27 cellular contexts compared by ENCODE assay signal in genomic region chr2:134441153-134441863, GRCh38.
A peak's percentile ranks its signal among the peaks of the same experiment; 100 is the strongest.
DNase-seq lines count a peak whose midpoint lies in the region; ATAC-seq and TF ChIP-seq lines count a peak whose summit lies in the region.
"Had no signal": no experiment of that assay in that cellular context is flagged by ENCODE, and none has a peak within 500 bp of the region (broad histone marks: within the 10 kb centered on the region; RNA-seq: fewer than 3 reads in every experiment).

No MANE protein-coding gene starts in this region.

- H3K4me1 ChIP-seq in mesenchymal stem cell (ENCODE audit: control insufficient read depth, insufficient read depth, low read depth, low read length): peaks cover 13% of the 10 kb centered on the region
- H3K4me1 ChIP-seq: gastrocnemius medialis, psoas muscle, suprapubic skin, upper lobe of right lung had no signal

- no peak overlapping the region for H3K23ac ChIP-seq in mesenchymal stem cell (ENCODE audit: low read length in 2 of 2)

- H3K4me2 ChIP-seq in mesenchymal stem cell (ENCODE audit: low read length, poor library complexity, severe bottlenecking): no peak overlapping the region

- H3K4me3 Mint-ChIP-seq in activated T-cell treated with anti-CD3 and anti-CD28 coated beads, Interleukin-2, amount 50 U/mL, for 24 hours: no peak overlapping the region
- H3K4me3 Mint-ChIP-seq in stimulated activated effector memory CD8-positive, alpha-beta T cell treated with anti-CD3 and anti-CD28 coated beads, Interleukin-12 subunit alpha, Interleukin-12 subunit beta, amount 100 ng/mL, for 72 hours: no peak overlapping the region
- H3K4me3 Mint-ChIP-seq: activated CD8-positive, alpha-beta memory T cell treated with anti-CD3 and anti-CD28 coated beads, Interleukin-2, amount 10 ng/mL, durations not matched to agents 7 days and 5 days; activated naive CD4-positive, alpha-beta T cell treated with anti-CD3 and anti-CD28 coated beads for 36 hours; brain had no signal

- no peak overlapping the region for H3K4ac ChIP-seq in mesenchymal stem cell (ENCODE audit: low read depth in 1 of 2, low read length in 2 of 2)

- peak overlapping the region in 1 of 2 experiments; percentile 32 for H2BK12ac ChIP-seq in mesenchymal stem cell (ENCODE audit: low read length in 2 of 2)

- no peak overlapping the region for H3K27ac ChIP-seq in mesenchymal stem cell (ENCODE audit: low read length, poor library complexity, severe bottlenecking)
- H3K27ac ChIP-seq: 22Rv1, gastrocnemius medialis, neutrophil, psoas muscle, suprapubic skin, upper lobe of right lung had no signal

- H3K27me3 ChIP-seq in mesenchymal stem cell (ENCODE audit: control insufficient read depth in 1 of 2, insufficient read depth in 1 of 2, low read length in 2 of 2): no peaks in the 10 kb centered on the region
- H3K27me3 ChIP-seq: gastrocnemius medialis, neutrophil, suprapubic skin, upper lobe of right lung had no signal

- peak overlapping the region in 1 of 2 experiments; percentile 82 for H3K14ac ChIP-seq in mesenchymal stem cell (ENCODE audit: low read length in 2 of 2)

- H3K27me3 Mint-ChIP-seq in activated T-cell treated with anti-CD3 and anti-CD28 coated beads, Interleukin-2, amount 50 U/mL, for 24 hours: no peaks in the 10 kb centered on the region
- H3K27me3 Mint-ChIP-seq: activated CD8-positive, alpha-beta memory T cell treated with anti-CD3 and anti-CD28 coated beads, Interleukin-2, amount 10 ng/mL, durations not matched to agents 7 days and 5 days; brain had no signal

- no peak overlapping the region for H2AK5ac ChIP-seq in mesenchymal stem cell (ENCODE audit: low read length, severe bottlenecking)

- H2AFZ ChIP-seq in mesenchymal stem cell (ENCODE audit: low read depth, low read length): no peak overlapping the region

- WGBS in mesenchymal stem cell: 98% methylated on average over 11 of the region's 11 CpGs

- H3K9me3 Mint-ChIP-seq in activated T-cell treated with anti-CD3 and anti-CD28 coated beads, Interleukin-2, amount 50 U/mL, for 24 hours: no peaks in the 10 kb centered on the region
- no peaks in the 10 kb centered on the region for H3K9me3 Mint-ChIP-seq in stimulated activated effector memory CD8-positive, alpha-beta T cell treated with anti-CD3 and anti-CD28 coated beads, Interleukin-12 subunit alpha, Interleukin-12 subunit beta, amount 100 ng/mL, for 72 hours
- H3K9me3 Mint-ChIP-seq: activated naive CD4-positive, alpha-beta T cell treated with anti-CD3 and anti-CD28 coated beads for 36 hours; brain had no signal

- peaks cover 4% of the 10 kb centered on the region for H3K79me1 ChIP-seq in mesenchymal stem cell (replicated peaks; ENCODE audit: low read length, poor library complexity, severe bottlenecking)

- DNase-seq in activated T-cell treated with anti-CD3 and anti-CD28 coated beads, Interleukin-2, amount 50 U/mL, for 24 hours: no peak
- DNase-seq in activated T-cell treated with anti-CD3 and anti-CD28 coated beads for 4 hours: no peak
- peak; percentile 36 for DNase-seq in fibroblast of villous mesenchyme (ENCODE audit: low read depth)
- peak; percentile 17 for DNase-seq in mesenchymal stem cell
- no peak for DNase-seq in stimulated activated effector memory CD8-positive, alpha-beta T cell treated with anti-CD3 and anti-CD28 coated beads, Interleukin-12 subunit alpha, Interleukin-12 subunit beta, amount 100 ng/mL, for 72 hours (ENCODE audit: low spot score in 2 of 2)
- DNase-seq in AML-193 (lab: John Stamatoyannopoulos, UW): no peak
- no peak for DNase-seq in NCI-H2081 treated with DMSO at 0.1 percent for 48 hours (lab: John Stamatoyannopoulos, UW)
- DNase-seq in inferior parietal cortex (ENCODE audit: extremely low spot score): no peak
- DNase-seq: activated CD4-positive, CD25-positive, alpha-beta regulatory T cell; activated CD8-positive, alpha-beta memory T cell treated with anti-CD3 and anti-CD28 coated beads, Interleukin-2, amount 10 ng/mL, durations not matched to agents 7 days and 5 days; activated naive CD4-positive, alpha-beta T cell treated with anti-CD3 and anti-CD28 coated beads for 36 hours; DMS79 treated with DMSO at 0.1 percent for 48 hours; gastrocnemius medialis; GDM1; hippocampal formation; mammary epithelial cell; NCI-H1048; NCI-H2171; psoas muscle; RPMI8226; stimulated activated naive CD4-positive, alpha-beta T cell treated with Interleukin-2 at 50 U/mL for 16 hours; T-helper 1 cell; upper lobe of right lung had no signal

- no peak for TF ChIP-seq CTCF in fibroblast of villous mesenchyme (IDR thresholded peaks at IDR 0.05; ENCODE audit: insufficient read depth, low read depth, low read length)

- H3K36me3 Mint-ChIP-seq in activated T-cell treated with anti-CD3 and anti-CD28 coated beads, Interleukin-2, amount 50 U/mL, for 24 hours (ENCODE audit: low read depth): peaks cover 73% of the 10 kb centered on the region
- peaks cover 21% of the 10 kb centered on the region for H3K36me3 Mint-ChIP-seq in stimulated activated effector memory CD8-positive, alpha-beta T cell treated with anti-CD3 and anti-CD28 coated beads, Interleukin-12 subunit alpha, Interleukin-12 subunit beta, amount 100 ng/mL, for 72 hours
- H3K36me3 Mint-ChIP-seq: activated CD8-positive, alpha-beta memory T cell treated with anti-CD3 and anti-CD28 coated beads, Interleukin-2, amount 10 ng/mL, durations not matched to agents 7 days and 5 days had no signal

- H3K27ac Mint-ChIP-seq in activated T-cell treated with anti-CD3 and anti-CD28 coated beads, Interleukin-2, amount 50 U/mL, for 24 hours: peak overlapping the region; percentile 8
- H3K27ac Mint-ChIP-seq in stimulated activated effector memory CD8-positive, alpha-beta T cell treated with anti-CD3 and anti-CD28 coated beads, Interleukin-12 subunit alpha, Interleukin-12 subunit beta, amount 100 ng/mL, for 72 hours: peak overlapping the region; percentile 89
- H3K27ac Mint-ChIP-seq: activated CD8-positive, alpha-beta memory T cell treated with anti-CD3 and anti-CD28 coated beads, Interleukin-2, amount 10 ng/mL, durations not matched to agents 7 days and 5 days; activated naive CD4-positive, alpha-beta T cell treated with anti-CD3 and anti-CD28 coated beads for 36 hours; brain had no signal

- ATAC-seq in stimulated activated effector memory CD8-positive, alpha-beta T cell treated with anti-CD3 and anti-CD28 coated beads, Interleukin-12 subunit alpha, Interleukin-12 subunit beta, amount 100 ng/mL, for 72 hours: no peak
- ATAC-seq: activated CD8-positive, alpha-beta memory T cell treated with anti-CD3 and anti-CD28 coated beads, Interleukin-2, amount 10 ng/mL, durations not matched to agents 7 days and 5 days; gastrocnemius medialis; psoas muscle; upper lobe of right lung had no signal

- H3K4me1 Mint-ChIP-seq in activated T-cell treated with anti-CD3 and anti-CD28 coated beads, Interleukin-2, amount 50 U/mL, for 24 hours (ENCODE audit: low read depth): no peaks in the 10 kb centered on the region
- no peaks in the 10 kb centered on the region for H3K4me1 Mint-ChIP-seq in stimulated activated effector memory CD8-positive, alpha-beta T cell treated with anti-CD3 and anti-CD28 coated beads, Interleukin-12 subunit alpha, Interleukin-12 subunit beta, amount 100 ng/mL, for 72 hours
- H3K4me1 Mint-ChIP-seq: activated CD8-positive, alpha-beta memory T cell treated with anti-CD3 and anti-CD28 coated beads, Interleukin-2, amount 10 ng/mL, durations not matched to agents 7 days and 5 days had no signal

- no peak overlapping the region for H4K91ac ChIP-seq in mesenchymal stem cell (ENCODE audit: low read length)

- H3K18ac ChIP-seq in mesenchymal stem cell (ENCODE audit: low read depth in 1 of 2, low read length in 2 of 2): peak overlapping the region in 1 of 2 experiments; percentile 26

- H3K36me3 ChIP-seq in mesenchymal stem cell (ENCODE audit: control insufficient read depth in 1 of 2, insufficient read depth in 2 of 2, low read depth in 1 of 2, low read length in 2 of 2): peaks cover 0 to 27% of the 10 kb centered on the region in 2 experiments
- H3K36me3 ChIP-seq: gastrocnemius medialis had no signal

- no peaks in the 10 kb centered on the region for H3K9me3 ChIP-seq in mesenchymal stem cell (ENCODE audit: control insufficient read depth, low read length)
- H3K9me3 ChIP-seq: gastrocnemius medialis, neutrophil, psoas muscle, suprapubic skin, upper lobe of right lung had no signal

- H3K4me3 ChIP-seq in fibroblast of villous mesenchyme (ENCODE audit: low read depth, low read length) (no peak overlapping the region), mesenchymal stem cell (ENCODE audit: insufficient read depth in 1 of 2, low read depth in 1 of 2, low read length in 2 of 2) (no peak overlapping the region)
- H3K4me3 ChIP-seq: gastrocnemius medialis, psoas muscle, suprapubic skin, upper lobe of right lung had no signal

- no peak overlapping the region for H4K8ac ChIP-seq in mesenchymal stem cell (ENCODE audit: low read length)

- no peak overlapping the region for H3K9ac ChIP-seq in mesenchymal stem cell (ENCODE audit: low read length)

- H2BK120ac ChIP-seq in mesenchymal stem cell (ENCODE audit: low read depth, low read length): no peak overlapping the region

- no peak overlapping the region for H2BK15ac ChIP-seq in mesenchymal stem cell (ENCODE audit: low read depth, poor library complexity, severe bottlenecking)

- H2BK5ac ChIP-seq in mesenchymal stem cell (ENCODE audit: low read depth, low read length, poor library complexity, severe bottlenecking): no peak overlapping the region

Comparison
In these comparisons a context has a peak if more than half of its experiments do, and no peak if none do; other contexts are left out.
1. DNase-seq: peak in fibroblast of villous mesenchyme (single experiment) and mesenchymal stem cell (single experiment); none in activated T-cell treated with anti-CD3 and anti-CD28 coated beads, Interleukin-2, amount 50 U/mL, for 24 hours (single experiment), activated T-cell treated with anti-CD3 and anti-CD28 coated beads for 4 hours (single experiment), stimulated activated effector memory CD8-positive, alpha-beta T cell treated with anti-CD3 and anti-CD28 coated beads, Interleukin-12 subunit alpha, Interleukin-12 subunit beta, amount 100 ng/mL, for 72 hours (0 of 2), AML-193 (0 of 2), NCI-H2081 treated with DMSO at 0.1 percent for 48 hours (single experiment) and inferior parietal cortex (single experiment).